ENCODE assay signal across 6 cellular contexts in the genomic region with DNA sequence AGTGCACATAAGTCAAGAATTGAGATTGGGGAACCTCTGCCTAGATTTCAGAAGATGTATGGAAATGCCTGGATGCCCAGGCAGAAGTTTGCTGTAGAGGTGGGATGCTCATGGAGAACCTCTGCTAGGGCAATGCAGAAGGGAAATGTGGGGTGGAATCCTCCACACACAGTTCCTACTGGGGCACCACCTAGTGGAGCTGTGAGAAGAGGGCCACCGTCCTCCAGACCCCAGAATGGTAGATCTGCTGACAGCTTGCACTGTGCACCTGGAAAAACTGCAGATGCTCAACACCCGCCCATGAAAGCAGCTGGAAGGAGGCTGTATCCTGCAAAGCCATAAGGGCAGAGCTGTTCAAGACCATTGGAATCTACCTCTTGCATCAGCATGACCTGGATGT.
A peak's percentile ranks its signal among the peaks of the same experiment; 100 is the strongest.
DNase-seq lines count a peak whose midpoint lies in the region; ATAC-seq and TF ChIP-seq lines count a peak whose summit lies in the region.
"Not testable (repeated sequence)": the region's sequence is repeated elsewhere in the genome, so short reads cannot be mapped to it uniquely, and the experiment has no call there.

No MANE protein-coding gene starts in this region.

- not testable (repeated sequence) for H3K9me3 Mint-ChIP-seq in HFFc6; stimulated activated naive B cell treated with anti-CD40 and anti-IgM and Interleukin-4, amounts not matched to agents 10 μg/mL and 1 μg/mL and 100 μg/mL, for 72 hours
- H3K9me3 Mint-ChIP-seq in endodermal cell: peaks cover 10% of the 10 kb centered on the region

- H3K4me1 Mint-ChIP-seq in HFFc6 (ENCODE audit: low read depth); endodermal cell; stimulated activated naive B cell treated with anti-CD40 and anti-IgM and Interleukin-4, amounts not matched to agents 10 μg/mL and 1 μg/mL and 100 μg/mL, for 72 hours: not testable (repeated sequence)

- not testable (repeated sequence) for H3K4me3 Mint-ChIP-seq in HFFc6; endodermal cell; stimulated activated naive B cell treated with anti-CD40 and anti-IgM and Interleukin-4, amounts not matched to agents 10 μg/mL and 1 μg/mL and 100 μg/mL, for 72 hours

- H3K27ac Mint-ChIP-seq in HFFc6, endodermal cell: not testable (repeated sequence)
- H3K27ac Mint-ChIP-seq in stimulated activated naive B cell treated with anti-CD40 and anti-IgM and Interleukin-4, amounts not matched to agents 10 μg/mL and 1 μg/mL and 100 μg/mL, for 72 hours: peak overlapping the region; percentile 14

- DNase-seq in DMS53 (lab: John Stamatoyannopoulos, UW): peak; percentile 1
- DNase-seq in GM10266 (ENCODE audit: extremely low spot score); HFFc6; endodermal cell; stimulated activated naive B cell treated with anti-CD40 and anti-IgM and Interleukin-4, amounts not matched to agents 10 μg/mL and 1 μg/mL and 100 μg/mL, for 72 hours: not testable (repeated sequence)

- not testable (repeated sequence) for H4K20me1 ChIP-seq in OCI-LY1 (ENCODE audit: insufficient read depth, low read length)

- H3K36me3 Mint-ChIP-seq in HFFc6 (ENCODE audit: low read depth); endodermal cell (ENCODE audit: low read depth); stimulated activated naive B cell treated with anti-CD40 and anti-IgM and Interleukin-4, amounts not matched to agents 10 μg/mL and 1 μg/mL and 100 μg/mL, for 72 hours: not testable (repeated sequence)

- H3K4me2 ChIP-seq in OCI-LY1 (ENCODE audit: low read length): not testable (repeated sequence)

- not testable (repeated sequence) for H3K9me3 ChIP-seq in OCI-LY1 (ENCODE audit: low read length); endodermal cell (ENCODE audit: control insufficient read depth, low read length)

- H3K4me3 ChIP-seq in OCI-LY1 (ENCODE audit: low read depth, low read length, poor library complexity, severe bottlenecking); endodermal cell (ENCODE audit: low read length): not testable (repeated sequence)

- not testable (repeated sequence) for ATAC-seq in stimulated activated naive B cell treated with anti-CD40 and anti-IgM and Interleukin-4, amounts not matched to agents 10 μg/mL and 1 μg/mL and 100 μg/mL, for 72 hours (replicated peaks)

- TF ChIP-seq CTCF in GM10266 (IDR thresholded peaks at IDR 0.05; ENCODE audit: control insufficient read depth, insufficient read depth, low read depth, missing control alignments): peak; percentile 15
- peak; percentile 16; the same call in 1 of the 2 replicates for TF ChIP-seq CTCF in HFFc6 (IDR thresholded peaks at IDR 0.05)
- TF ChIP-seq CTCF in OCI-LY1 (IDR thresholded peaks at IDR 0.05; ENCODE audit: low read length): peak; percentile 10; the same call in 1 of the 2 replicates
- TF ChIP-seq CTCF in endodermal cell (conservative IDR thresholded peaks at IDR 0.05): peak; percentile 19

- not testable (repeated sequence) for H3K9ac ChIP-seq in OCI-LY1 (ENCODE audit: low read length); endodermal cell (ENCODE audit: extremely low read depth, low read length, poor library complexity, severe bottlenecking)

- not testable (repeated sequence) for H3K4me1 ChIP-seq in OCI-LY1 (ENCODE audit: insufficient read depth, low read length, severe bottlenecking); endodermal cell (ENCODE audit: control insufficient read depth, insufficient read depth, low read length)

- not testable (repeated sequence) for H2AFZ ChIP-seq in OCI-LY1 (ENCODE audit: low read length)

- H3K27me3 ChIP-seq in OCI-LY1 (ENCODE audit: insufficient read depth, low read length); endodermal cell (ENCODE audit: control insufficient read depth, insufficient read depth, low read length, poor library complexity, severe bottlenecking): not testable (repeated sequence)

- not testable (repeated sequence) for H3K27me3 Mint-ChIP-seq in HFFc6 (ENCODE audit: insufficient read depth); endodermal cell (ENCODE audit: insufficient read depth); stimulated activated naive B cell treated with anti-CD40 and anti-IgM and Interleukin-4, amounts not matched to agents 10 μg/mL and 1 μg/mL and 100 μg/mL, for 72 hours

- not testable (repeated sequence) for H3K79me2 ChIP-seq in OCI-LY1 (ENCODE audit: insufficient read depth, low read length)

- not testable (repeated sequence) for H3K27ac ChIP-seq in OCI-LY1 (ENCODE audit: low read depth, low read length, poor library complexity, severe bottlenecking); endodermal cell (ENCODE audit: low read depth, low read length)

- not testable (repeated sequence) for H3K36me3 ChIP-seq in OCI-LY1 (ENCODE audit: insufficient read depth, low read length); endodermal cell (ENCODE audit: control insufficient read depth, insufficient read depth, low read length)

- not testable (repeated sequence) for H3F3A ChIP-seq in OCI-LY1 (ENCODE audit: insufficient read depth, low read length)

- not testable (repeated sequence) for H3K9me2 ChIP-seq in OCI-LY1 (ENCODE audit: low read depth, low read length)

- WGBS in endodermal cell (ENCODE audit: insufficient coverage in 1 of 2, insufficient read length in 1 of 2), 2 experiments: 50 to 70% methylated on average over 2 of the region's 2 CpGs
